Comparison of ENCODE assay signal across 10 cellular contexts in the genomic region with DNA sequence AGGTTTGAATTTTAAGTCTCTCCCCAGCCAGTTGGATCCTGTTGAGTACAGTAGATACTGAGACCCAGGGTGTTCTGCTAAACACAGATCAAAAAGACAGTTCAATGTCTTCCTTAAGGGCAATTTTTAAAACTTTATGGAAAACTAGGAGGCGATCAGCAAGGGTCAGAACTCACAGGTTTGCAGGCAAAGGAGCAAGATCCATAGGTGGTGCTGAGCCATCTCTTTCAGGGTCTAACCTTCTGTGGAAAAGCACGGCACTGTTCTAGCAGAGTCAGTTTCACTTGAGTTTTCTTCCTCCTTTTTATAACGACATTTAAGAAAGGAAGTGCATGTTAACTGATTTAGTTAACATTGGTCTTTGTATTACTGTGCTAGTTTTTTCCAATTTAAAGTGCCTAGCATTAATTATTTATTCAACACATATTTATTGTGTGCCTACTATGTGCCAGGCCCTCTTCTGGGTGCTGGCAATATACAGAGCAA. TPM values are rescaled to one million over a fixed set of nuclear protein-coding genes. Genes with fewer than 3 reads are reported as not detected.
A peak's percentile ranks its signal among the peaks of the same experiment; 100 is the strongest.
DNase-seq lines count a peak whose midpoint lies in the region; ATAC-seq and TF ChIP-seq lines count a peak whose summit lies in the region.
"Had no signal": no experiment of that assay in that cellular context is flagged by ENCODE, and none has a peak within 500 bp of the region (broad histone marks: within the 10 kb centered on the region; RNA-seq: fewer than 3 reads in every experiment).

CD84 (minus strand) TSS at position 281 of the 486 bp plus-strand sequence; CDS start at position 222, 59 bp downstream.

- H3K4me1 ChIP-seq in DOHH2 (ENCODE audit: control insufficient read depth, low read length), result peaks cover 62% of the 10 kb centered on the region

- in situ Hi-C loops in KBM-7 (cut with MboI; ENCODE audit: low pct_unique_long_range_greater_than_20kb, low sequenced_read_pairs), result no loop called here

- peak within 1 kb of the TSS; percentile 89 for H3K27ac Mint-ChIP-seq in activated T-helper 17 cell treated with anti-CD3 and anti-CD28 coated beads, Interleukin-2, amount 50 U/mL, for 72 hours
- peak within 1 kb of the TSS; percentile 88 to 100 (median 96) for H3K27ac Mint-ChIP-seq in naive thymus-derived CD8-positive, alpha-beta T cell

- H4K20me1 ChIP-seq in DOHH2 (ENCODE audit: control insufficient read depth, insufficient read depth, low read depth, low read length), result no peaks in the 10 kb centered on the region

- POLR2A ChIA-PET in naive thymus-derived CD8-positive, alpha-beta T cell (lab: Charles Lee), result interaction anchor here (0.7 to 4.9 kb wide), 9 partner anchors 9 to 31 kb away, joined by 3 to 48 read pairs (median 8); no protein-coding TSS in a partner anchor

- peak within 1 kb of the TSS; percentile 84 for H3K4me2 ChIP-seq in DOHH2 (ENCODE audit: low read length)

- H3K36me3 Mint-ChIP-seq in activated T-helper 17 cell treated with anti-CD3 and anti-CD28 coated beads, Interleukin-2, amount 50 U/mL, for 72 hours (ENCODE audit: low read depth), result peaks cover 13% of the 10 kb centered on the region
- H3K36me3 Mint-ChIP-seq in naive thymus-derived CD8-positive, alpha-beta T cell, result peaks cover 0 to 5% (median 0%) of the 10 kb centered on the region in 3 donors

- no peaks in the 10 kb centered on the region for H3K27me3 Mint-ChIP-seq in activated T-helper 17 cell treated with anti-CD3 and anti-CD28 coated beads, Interleukin-2, amount 50 U/mL, for 72 hours
- H3K27me3 Mint-ChIP-seq in naive thymus-derived CD8-positive, alpha-beta T cell, result no peaks in the 10 kb centered on the region

- DNase-seq in KBM-7 (peak; percentile 55), NCI-H1105 (lab: John Stamatoyannopoulos, UW) (no peak), NCI-H446 treated with DMSO at 0.1 percent for 48 hours (lab: John Stamatoyannopoulos, UW) (no peak), DMS79 (lab: John Stamatoyannopoulos, UW) (no peak)
- DNase-seq in naive thymus-derived CD8-positive, alpha-beta T cell, result peak in 3 of 10 donors; percentile 11 to 50 (median 38)
- DNase-seq in stimulated activated CD4-positive, alpha-beta T cell treated with anti-CD3 and anti-CD28 coated beads, Interleukin-4, amount 100 ng/mL, for 4 hours, result no peak
- DNase-seq: NCI-H1092 treated with DMSO at 0.1 percent for 48 hours had no signal

- H3K27ac ChIP-seq in DOHH2 (ENCODE audit: low read depth, low read length), result peak within 1 kb of the TSS; percentile 73

- H3F3A ChIP-seq in DOHH2 (ENCODE audit: control insufficient read depth, insufficient read depth), result no peaks in the 10 kb centered on the region

- H3K36me3 ChIP-seq in DOHH2 (ENCODE audit: control insufficient read depth, low read length), result peaks cover 21% of the 10 kb centered on the region

- H3K27me3 ChIP-seq in DOHH2 (ENCODE audit: control insufficient read depth, low read length), result no peaks in the 10 kb centered on the region

- peak within 1 kb of the TSS; percentile 86 for H3K4me3 ChIP-seq in DOHH2 (ENCODE audit: low read length)

- peaks cover 50% of the 10 kb centered on the region for H3K79me2 ChIP-seq in DOHH2 (ENCODE audit: control insufficient read depth, low read length)

- no peaks in the 10 kb centered on the region for H3K9me2 ChIP-seq in DOHH2 (replicated peaks; ENCODE audit: control insufficient read depth, low read length)

- H3K9me3 Mint-ChIP-seq in activated T-helper 17 cell treated with anti-CD3 and anti-CD28 coated beads, Interleukin-2, amount 50 U/mL, for 72 hours, result no peaks in the 10 kb centered on the region
- peaks cover 0 to 6% (median 0%) of the 10 kb centered on the region in 9 donors for H3K9me3 Mint-ChIP-seq in naive thymus-derived CD8-positive, alpha-beta T cell

- TF ChIP-seq CTCF in DOHH2 (IDR thresholded peaks at IDR 0.05; ENCODE audit: low read depth, low read length, poor library complexity, severe bottlenecking), result no peak

- peaks cover 68% of the 10 kb centered on the region for H3K4me1 Mint-ChIP-seq in activated T-helper 17 cell treated with anti-CD3 and anti-CD28 coated beads, Interleukin-2, amount 50 U/mL, for 72 hours
- peaks cover 39 to 83% (median 79%) of the 10 kb centered on the region in 4 donors for H3K4me1 Mint-ChIP-seq in naive thymus-derived CD8-positive, alpha-beta T cell

- H3K4me3 Mint-ChIP-seq in activated T-helper 17 cell treated with anti-CD3 and anti-CD28 coated beads, Interleukin-2, amount 50 U/mL, for 72 hours, result peak within 1 kb of the TSS; percentile 73
- H3K4me3 Mint-ChIP-seq in naive thymus-derived CD8-positive, alpha-beta T cell, result peak within 1 kb of the TSS; percentile 89 to 95 (median 93)

- no peaks in the 10 kb centered on the region for H3K9me3 ChIP-seq in DOHH2 (ENCODE audit: control insufficient read depth, insufficient read depth, low read length)

- no peak for ATAC-seq in activated T-helper 17 cell treated with anti-CD3 and anti-CD28 coated beads, Interleukin-2, amount 50 U/mL, for 72 hours (replicated peaks)
- peak; percentile 47 to 63 for ATAC-seq in naive thymus-derived CD8-positive, alpha-beta T cell

RNA-seq across cellular contexts. Expression of gene CD84, which starts in this region (rescaled TPM):
- 10 to 100 TPM; 15.7 to 37.3 TPM for total RNA-seq in activated T-helper 17 cell treated with anti-CD3 and anti-CD28 coated beads, Interleukin-2, amount 50 U/mL, for 72 hours
- total RNA-seq in naive thymus-derived CD8-positive, alpha-beta T cell, result 10 to 100 TPM; 81.5 to 83.4 TPM
- polyA plus RNA-seq in naive thymus-derived CD8-positive, alpha-beta T cell, result 10 to 100 TPM; 17.5 to 19.0 (median 18.1) TPM
- total RNA-seq: chondrocyte had no signal
